8 cellular contexts compared by ENCODE assay signal in the genomic region with DNA sequence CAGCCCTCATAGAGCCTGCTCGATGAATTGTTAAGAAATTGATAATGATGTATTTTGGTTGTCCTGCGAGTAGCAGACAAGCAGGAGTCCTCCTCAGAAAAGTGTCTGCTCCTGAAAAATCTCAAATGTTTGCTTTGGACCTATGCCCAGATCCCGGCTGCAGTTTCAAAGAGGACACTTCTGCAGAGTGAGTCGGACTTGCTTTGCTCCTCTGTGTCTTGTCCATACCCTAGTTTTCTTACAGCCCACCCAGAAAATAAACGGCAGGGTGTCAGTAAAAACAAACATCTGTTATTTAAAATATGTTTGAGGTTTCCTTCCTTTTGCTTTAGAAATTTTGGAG. TPM values are rescaled to one million over a fixed set of nuclear protein-coding genes. Genes with fewer than 3 reads are reported as not detected.
DNase-seq lines count a peak whose midpoint lies in the region; ATAC-seq and TF ChIP-seq lines count a peak whose summit lies in the region.

No MANE protein-coding gene starts in this region.

- DNase-seq in NCI-H2196 (lab: John Stamatoyannopoulos, UW; ENCODE audit: unreplicated experiment) (peak; percentile 50), NCI-H2196 treated with DMSO at 0.1 percent for 48 hours (lab: John Stamatoyannopoulos, UW; ENCODE audit: unreplicated experiment) (no peak), NCI-H748 treated with DMSO at 0.1 percent for 48 hours (lab: John Stamatoyannopoulos, UW) (peak; percentile 28), esophagus squamous epithelium (lab: John Stamatoyannopoulos, UW) (no peak)

- no peaks in the 10 kb centered on the region for H3K9me3 ChIP-seq in esophagus squamous epithelium

- H3K4me3 ChIP-seq in esophagus squamous epithelium = peak overlapping the region; percentile 82 to 99 (median 90)
- peak overlapping the region in 4 of 7 experiments; percentile 65 to 89 (median 78) for H3K4me3 ChIP-seq in skin epidermis

- TF ChIP-seq CTCF in esophagus squamous epithelium (IDR thresholded peaks at IDR 0.05) = no peak

- H3K4me1 ChIP-seq in esophagus squamous epithelium = peaks cover 52 to 88% (median 64%) of the 10 kb centered on the region in 3 donors

- WGBS in esophagus squamous epithelium, 2 donors = 7 to 16% methylated on average over 4 to 5 of the region's 5 CpGs

- no peak for TF ChIP-seq POLR2A in esophagus squamous epithelium (IDR thresholded peaks at IDR 0.05)

- peak overlapping the region; percentile 97 to 100 (median 98) for H3K27ac ChIP-seq in esophagus squamous epithelium
- H3K27ac ChIP-seq in skin epidermis = peak overlapping the region in 20 of 21 experiments; percentile 62 to 100 (median 99)

- ATAC-seq in GM19351 (IDR thresholded peaks at IDR 0.05; ENCODE audit: unreplicated experiment) = no peak
- ATAC-seq in HG02763 (IDR thresholded peaks at IDR 0.05; ENCODE audit: unreplicated experiment) = no peak
- ATAC-seq in GM18861 (IDR thresholded peaks at IDR 0.05; ENCODE audit: unreplicated experiment) = no peak

- peaks cover 0 to 17% (median under 1%) of the 10 kb centered on the region in 3 donors for H3K36me3 ChIP-seq in esophagus squamous epithelium

- intact Hi-C loops in esophagus squamous epithelium (cut with DNase I) = no loop called here

- H3K27me3 ChIP-seq in esophagus squamous epithelium = no peaks in the 10 kb centered on the region

RNA-seq across cellular contexts. Expression of gene S100A10, which starts 2.8 kb away (rescaled TPM):
- total RNA-seq in esophagus squamous epithelium = 100 to 1,000 TPM; 301 to 611 (median 447) TPM

RNA-seq across cellular contexts. Expression of gene S100A11, which starts 46.0 kb away (rescaled TPM):
- 1,000 to 10,000 TPM in 3 of 4 donors, 100 to 1,000 TPM in 1; 900 to 2,319 (median 1,590) TPM for total RNA-seq in esophagus squamous epithelium

Comparison
In these comparisons a context has a peak if more than half of its experiments do, and no peak if none do; other contexts are left out.
1. DNase-seq: peak in NCI-H2196 (single experiment) and NCI-H748 treated with DMSO at 0.1 percent for 48 hours (single experiment); none in NCI-H2196 treated with DMSO at 0.1 percent for 48 hours (single experiment) and esophagus squamous epithelium (single experiment).